Comparison of ENCODE assay signal across 8 cellular contexts in genomic region chr4:174283507-174284180, GRCh38. TPM values are rescaled to one million over a fixed set of nuclear protein-coding genes. Genes with fewer than 3 reads are reported as not detected.
A peak's percentile ranks its signal among the peaks of the same experiment; 100 is the strongest.
DNase-seq lines count a peak whose midpoint lies in the region; ATAC-seq and TF ChIP-seq lines count a peak whose summit lies in the region.

Gene CEP44, plus strand, starts transcription at chr4:174283911. Its CDS starts 15,211 bp downstream, at chr4:174299122.
Gene FBXO8, minus strand, starts transcription at chr4:174283667. Its CDS starts 20,575 bp downstream, at chr4:174263092.

- TF ChIP-seq CTCF in foreskin keratinocyte (conservative IDR thresholded peaks at IDR 0.05) (no peak), neural progenitor cell (IDR thresholded peaks at IDR 0.05) (no peak)

- H2AFZ ChIP-seq in Karpas-422 (ENCODE audit: low read length) (peak within 1 kb of the TSS; percentile 99), neural progenitor cell (replicated peaks) (peak within 1 kb of the TSS; percentile 99)

- peak within 1 kb of the TSS; percentile 100 for H3K4me3 Mint-ChIP-seq in neural progenitor cell

- H3K36me3 ChIP-seq in Karpas-422 (ENCODE audit: insufficient read depth, low read length) (no peaks in the 10 kb centered on the region; the same call in 1 of the 2 replicates), neural progenitor cell (no peaks in the 10 kb centered on the region), stomach smooth muscle (ENCODE audit: control insufficient read depth in 2 of 2, insufficient read depth in 2 of 2, low read length in 2 of 2) (no peaks in the 10 kb centered on the region)

- peak within 1 kb of the TSS; percentile 100 for H3K27ac Mint-ChIP-seq in neural progenitor cell

- H3K9me3 ChIP-seq in Karpas-422 (ENCODE audit: low read length) = no peaks in the 10 kb centered on the region
- H3K9me3 ChIP-seq in neural progenitor cell (ENCODE audit: low read depth) = no peaks in the 10 kb centered on the region
- no peaks in the 10 kb centered on the region for H3K9me3 ChIP-seq in stomach smooth muscle (ENCODE audit: control insufficient read depth in 2 of 2, low read length in 2 of 2)

- H3K27me3 ChIP-seq in Karpas-422 (ENCODE audit: low read length) = no peaks in the 10 kb centered on the region
- H3K27me3 ChIP-seq in foreskin keratinocyte = no peaks in the 10 kb centered on the region
- H3K27me3 ChIP-seq in neural progenitor cell = no peaks in the 10 kb centered on the region
- no peaks in the 10 kb centered on the region for H3K27me3 ChIP-seq in stomach smooth muscle (ENCODE audit: control insufficient read depth in 1 of 2, insufficient read depth in 2 of 2, low read length in 2 of 2)

- no peaks in the 10 kb centered on the region for H4K20me1 ChIP-seq in Karpas-422 (ENCODE audit: insufficient read depth, low read depth, low read length)
- H4K20me1 ChIP-seq in neural progenitor cell (ENCODE audit: low read depth) = no peaks in the 10 kb centered on the region

- peaks cover 15% of the 10 kb centered on the region for H3K36me3 Mint-ChIP-seq in neural progenitor cell

- DNase-seq in EH (ENCODE audit: low read depth) = peak; percentile 79
- peak; percentile 76 for DNase-seq in Karpas-422
- peak; percentile 13 for DNase-seq in SIG-M5 (lab: John Stamatoyannopoulos, UW)
- peak; percentile 44 for DNase-seq in activated gamma-delta T cell (lab: John Stamatoyannopoulos, UW)
- peak; percentile 76 to 85 for DNase-seq in foreskin keratinocyte
- peak; percentile 81 for DNase-seq in neural progenitor cell (ENCODE audit: low spot score)

- H3K9ac ChIP-seq in Karpas-422 (ENCODE audit: low read length) = peak within 1 kb of the TSS; percentile 91
- peak within 1 kb of the TSS; percentile 99 for H3K9ac ChIP-seq in neural progenitor cell
- H3K9ac ChIP-seq in stomach smooth muscle (ENCODE audit: low read length in 2 of 2) = peak within 1 kb of the TSS; percentile 99

- H3K27ac ChIP-seq in Karpas-422 (ENCODE audit: low read length) = peak within 1 kb of the TSS; percentile 89
- H3K27ac ChIP-seq in foreskin keratinocyte = peak within 1 kb of the TSS; percentile 97
- H3K27ac ChIP-seq in neural progenitor cell = peak within 1 kb of the TSS; percentile 99
- H3K27ac ChIP-seq in stomach smooth muscle (ENCODE audit: low read length) = peak within 1 kb of the TSS; percentile 98

- H3K4me1 Mint-ChIP-seq in neural progenitor cell = peaks cover 18% of the 10 kb centered on the region

- H3K27me3 Mint-ChIP-seq in neural progenitor cell (ENCODE audit: insufficient read depth, low read depth) = peaks cover 2% of the 10 kb centered on the region

- ATAC-seq in GM21825 (IDR thresholded peaks at IDR 0.05; ENCODE audit: unreplicated experiment) (peak; percentile 62), foreskin keratinocyte (peak; percentile 70)

- peaks cover 13% of the 10 kb centered on the region for H3F3A ChIP-seq in neural progenitor cell (ENCODE audit: low read depth)

- H3K9me3 Mint-ChIP-seq in neural progenitor cell = no peaks in the 10 kb centered on the region

- peaks cover 23% of the 10 kb centered on the region for H3K4me1 ChIP-seq in Karpas-422 (ENCODE audit: low read length)
- H3K4me1 ChIP-seq in foreskin keratinocyte = peaks cover 7% of the 10 kb centered on the region
- peaks cover 19% of the 10 kb centered on the region for H3K4me1 ChIP-seq in neural progenitor cell
- no peaks in the 10 kb centered on the region for H3K4me1 ChIP-seq in stomach smooth muscle (ENCODE audit: control insufficient read depth, insufficient read depth, low read length)

- H3K4me2 ChIP-seq in Karpas-422 (ENCODE audit: low read depth, low read length, poor library complexity, severe bottlenecking) (peak within 1 kb of the TSS; percentile 90), neural progenitor cell (peak within 1 kb of the TSS; percentile 84)

- peaks cover 65% of the 10 kb centered on the region for H3K79me2 ChIP-seq in Karpas-422 (ENCODE audit: low read length)
- H3K79me2 ChIP-seq in neural progenitor cell (ENCODE audit: low read depth) = peaks cover 77% of the 10 kb centered on the region

- H3K4me3 ChIP-seq in Karpas-422 (ENCODE audit: low read length) (peak within 1 kb of the TSS; percentile 89), neural progenitor cell (peak within 1 kb of the TSS; percentile 81), stomach smooth muscle (ENCODE audit: low read length in 2 of 2) (peak within 1 kb of the TSS; percentile 92 to 100)

- H3K9me2 ChIP-seq in Karpas-422 (replicated peaks; ENCODE audit: insufficient read depth, low read length) = no peaks in the 10 kb centered on the region

RNA-seq across cellular contexts. Expression of gene CEP44, which starts in this region (rescaled TPM):
- total RNA-seq in Karpas-422 (2014; rRNA removed; shearing (Covaris generic); ENCODE audit: low replicate concordance) = 7.8 and 17.4 TPM in 2 replicates
- total RNA-seq in foreskin keratinocyte (12.1 and 12.6 TPM in 2 replicates), neural progenitor cell (ENCODE audit: low replicate concordance) (42.2 and 76.1 TPM in 2 replicates)
- 2.4 and 3.2 TPM in 2 replicates for polyA plus RNA-seq in foreskin keratinocyte

RNA-seq across cellular contexts. Expression of gene FBXO8, which starts in this region (rescaled TPM):
- 7.9 and 13.5 TPM in 2 replicates for total RNA-seq in Karpas-422 (2014; rRNA removed; shearing (Covaris generic); ENCODE audit: low replicate concordance)
- total RNA-seq in foreskin keratinocyte (14.1 and 15.7 TPM in 2 replicates), neural progenitor cell (ENCODE audit: low replicate concordance) (21.5 and 28.4 TPM in 2 replicates)
- 7.3 and 8.3 TPM in 2 replicates for polyA plus RNA-seq in foreskin keratinocyte

Comparison
In these comparisons a context has a peak if more than half of its experiments do, and no peak if none do; other contexts are left out.
1. Peak in every context shown above with its lines: DNase-seq, ATAC-seq, H3K4me3 ChIP-seq and H3K27ac ChIP-seq.
2. DNase-seq: peak in every context shown above with its lines; median percentile 81 in neural progenitor cell; 80 in foreskin keratinocyte; 79 in EH; 76 in Karpas-422; 44 in activated gamma-delta T cell; 13 in SIG-M5.